1 cellular context compared by ENCODE assay signal in genomic region chr6:84332139-84333034, GRCh38.
TF ChIP-seq lines count a peak whose summit lies in the region.

No MANE protein-coding gene starts in this region.

TF ChIP-seq in GM23338, 12 proteins besides CTCF, POLR2A, EP300 and RAD21 (continued from another document):
- no peak for TF ChIP-seq JUNB (IDR thresholded peaks at IDR 0.05; ENCODE audit: unreplicated experiment)
- no peak for TF ChIP-seq NANOG (IDR thresholded peaks at IDR 0.05; ENCODE audit: borderline replicate concordance)
- TF ChIP-seq, protein P1, sequence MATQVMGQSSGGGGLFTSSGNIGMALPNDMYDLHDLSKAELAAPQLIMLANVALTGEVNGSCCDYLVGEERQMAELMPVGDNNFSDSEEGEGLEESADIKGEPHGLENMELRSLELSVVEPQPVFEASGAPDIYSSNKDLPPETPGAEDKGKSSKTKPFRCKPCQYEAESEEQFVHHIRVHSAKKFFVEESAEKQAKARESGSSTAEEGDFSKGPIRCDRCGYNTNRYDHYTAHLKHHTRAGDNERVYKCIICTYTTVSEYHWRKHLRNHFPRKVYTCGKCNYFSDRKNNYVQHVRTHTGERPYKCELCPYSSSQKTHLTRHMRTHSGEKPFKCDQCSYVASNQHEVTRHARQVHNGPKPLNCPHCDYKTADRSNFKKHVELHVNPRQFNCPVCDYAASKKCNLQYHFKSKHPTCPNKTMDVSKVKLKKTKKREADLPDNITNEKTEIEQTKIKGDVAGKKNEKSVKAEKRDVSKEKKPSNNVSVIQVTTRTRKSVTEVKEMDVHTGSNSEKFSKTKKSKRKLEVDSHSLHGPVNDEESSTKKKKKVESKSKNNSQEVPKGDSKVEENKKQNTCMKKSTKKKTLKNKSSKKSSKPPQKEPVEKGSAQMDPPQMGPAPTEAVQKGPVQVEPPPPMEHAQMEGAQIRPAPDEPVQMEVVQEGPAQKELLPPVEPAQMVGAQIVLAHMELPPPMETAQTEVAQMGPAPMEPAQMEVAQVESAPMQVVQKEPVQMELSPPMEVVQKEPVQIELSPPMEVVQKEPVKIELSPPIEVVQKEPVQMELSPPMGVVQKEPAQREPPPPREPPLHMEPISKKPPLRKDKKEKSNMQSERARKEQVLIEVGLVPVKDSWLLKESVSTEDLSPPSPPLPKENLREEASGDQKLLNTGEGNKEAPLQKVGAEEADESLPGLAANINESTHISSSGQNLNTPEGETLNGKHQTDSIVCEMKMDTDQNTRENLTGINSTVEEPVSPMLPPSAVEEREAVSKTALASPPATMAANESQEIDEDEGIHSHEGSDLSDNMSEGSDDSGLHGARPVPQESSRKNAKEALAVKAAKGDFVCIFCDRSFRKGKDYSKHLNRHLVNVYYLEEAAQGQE (IDR thresholded peaks at IDR 0.05; ENCODE audit: unreplicated experiment): no peak
- TF ChIP-seq ZNF114 (CRISPR knock-in tag; IDR thresholded peaks at IDR 0.05): no peak
- TF ChIP-seq STAT1 (IDR thresholded peaks at IDR 0.05; ENCODE audit: unreplicated experiment): no peak
- no peak for TF ChIP-seq CREB1 (CRISPR knock-in tag; IDR thresholded peaks at IDR 0.05; ENCODE audit: low read depth)
- TF ChIP-seq ETS1 (IDR thresholded peaks at IDR 0.05): no peak
- no peak for TF ChIP-seq POLR2AphosphoS5 (IDR thresholded peaks at IDR 0.05; ENCODE audit: low read depth)
